In genomic region chr1:236524892-236525179, GRCh38 we compare ENCODE assay signal across 8 cellular contexts. TPM values are rescaled to one million over a fixed set of nuclear protein-coding genes. Genes with fewer than 3 reads are reported as not detected.
DNase-seq lines count a peak whose midpoint lies in the region; ATAC-seq, FAIRE-seq and TF ChIP-seq lines count a peak whose summit lies in the region.

No MANE protein-coding gene starts in this region.

- FAIRE-seq in small intestine (lab: Jason Lieb, UNC): no peak

- CTCF ChIA-PET in activated CD4-positive, alpha-beta T cell treated with anti-CD3 and anti-CD28 coated beads for 36 hours (lab: Charles Lee): interaction anchor here (2.0 kb wide), 1 partner anchor 9 kb away, joined by 5 read pairs; no protein-coding TSS in a partner anchor

- no peak for TF ChIP-seq CTCF in fibroblast of the aortic adventitia (IDR thresholded peaks at IDR 0.05; ENCODE audit: insufficient read depth, low read length)

- H3K36me3 ChIP-seq in small intestine (ENCODE audit: control insufficient read depth in 2 of 2, insufficient read depth in 2 of 2, low read length in 2 of 2): peaks cover 5% of the 10 kb centered on the region in 2 donors

- no peaks in the 10 kb centered on the region for H3K9me3 ChIP-seq in small intestine (ENCODE audit: control insufficient read depth, low read depth)

- POLR2A ChIA-PET in activated CD4-positive, alpha-beta T cell treated with anti-CD3 and anti-CD28 coated beads for 36 hours (lab: Charles Lee): interaction anchor here (0.7 to 1.2 kb wide), 2 partner anchors 9 to 380 kb away, joined by 4 to 8 read pairs; no protein-coding TSS in a partner anchor

- peak overlapping the region in 1 of 2 donors; percentile 96 for H3K27ac ChIP-seq in small intestine (ENCODE audit: low read depth in 1 of 2, low read length in 1 of 2)

- WGBS in small intestine, 3 donors: 4 to 10% (median 5%) methylated on average over 3 of the region's 3 CpGs

- H3K27ac Mint-ChIP-seq in activated CD4-positive, alpha-beta T cell treated with anti-CD3 and anti-CD28 coated beads for 36 hours: peak overlapping the region; percentile 98

- H3K4me3 ChIP-seq in fibroblast of the aortic adventitia (ENCODE audit: low read depth, low read length) (peak overlapping the region; percentile 97), small intestine (ENCODE audit: low read depth in 1 of 2, low read length in 2 of 2) (peak overlapping the region; percentile 87 to 98)

- H3K27me3 Mint-ChIP-seq in activated CD4-positive, alpha-beta T cell treated with anti-CD3 and anti-CD28 coated beads for 36 hours: no peaks in the 10 kb centered on the region

- peak overlapping the region; percentile 99 for H3K4me3 Mint-ChIP-seq in activated CD4-positive, alpha-beta T cell treated with anti-CD3 and anti-CD28 coated beads for 36 hours

- no peaks in the 10 kb centered on the region for H3K9me3 Mint-ChIP-seq in activated CD4-positive, alpha-beta T cell treated with anti-CD3 and anti-CD28 coated beads for 36 hours (ENCODE audit: low read depth)

- H3K4me1 Mint-ChIP-seq in activated CD4-positive, alpha-beta T cell treated with anti-CD3 and anti-CD28 coated beads for 36 hours: peaks cover 28% of the 10 kb centered on the region

- intact Hi-C loops in activated CD4-positive, alpha-beta T cell treated with anti-CD3 and anti-CD28 coated beads for 36 hours (cut with DNase I, micrococcal nuclease): loop anchor here (1.0 to 10.0 kb wide), 8 partner anchors 9 to 1020 kb away; partner anchors contain the start of genes MTR (in 2 of the 2), B3GALNT2 (in 1 of the 2), ERO1B (in 1 of the 2) and HEATR1 (in 1 of the 2)

- ATAC-seq in activated CD4-positive, alpha-beta T cell treated with anti-CD3 and anti-CD28 coated beads for 36 hours: no peak
- no peak for ATAC-seq in GM18861 (IDR thresholded peaks at IDR 0.05; ENCODE audit: unreplicated experiment)

- no peaks in the 10 kb centered on the region for H3K4me1 ChIP-seq in small intestine (ENCODE audit: control insufficient read depth in 2 of 2, insufficient read depth in 1 of 2, low read depth in 1 of 2, low read length in 1 of 2)

- DNase-seq in activated CD4-positive, alpha-beta T cell treated with anti-CD3 and anti-CD28 coated beads for 36 hours: no peak
- DNase-seq in activated CD4-positive, alpha-beta T cell treated with anti-CD3 and anti-CD28 coated beads for 48 hours: no peak
- DNase-seq in SIG-M5 (lab: John Stamatoyannopoulos, UW): peak; percentile 69
- DNase-seq in fibroblast of the aortic adventitia (ENCODE audit: low read depth): no peak
- no peak for DNase-seq in small intestine
- no peak for DNase-seq in NCI-H2171 (lab: John Stamatoyannopoulos, UW)
- no peak for DNase-seq in nucleus accumbens (lab: John Stamatoyannopoulos, UW)

- H3K27me3 ChIP-seq in small intestine (ENCODE audit: control insufficient read depth in 2 of 2, insufficient read depth in 2 of 2, low read length in 2 of 2): no peaks in the 10 kb centered on the region

- peaks cover 30% of the 10 kb centered on the region for H3K36me3 Mint-ChIP-seq in activated CD4-positive, alpha-beta T cell treated with anti-CD3 and anti-CD28 coated beads for 36 hours (ENCODE audit: low read depth)

RNA-seq across cellular contexts. Expression of gene LGALS8, which starts 1.1 kb away (rescaled TPM):
- 100 to 1,000 TPM; 106 to 155 TPM for total RNA-seq in activated CD4-positive, alpha-beta T cell treated with anti-CD3 and anti-CD28 coated beads for 36 hours
- total RNA-seq in fibroblast of the aortic adventitia (ENCODE audit: low replicate concordance): 58.4 and 64.8 TPM in 2 replicates
- polyA plus RNA-seq in small intestine: 10 to 100 TPM; 15.0 to 18.6 (median 17.4) TPM
